ENCODE assay signal across 21 cellular contexts in genomic region chr7:150997817-150998216, GRCh38. TPM values are rescaled to one million over a fixed set of nuclear protein-coding genes. Genes with fewer than 3 reads are reported as not detected.
"Had no signal": no experiment of that assay in that cellular context is flagged by ENCODE, and none has a peak within 500 bp of the region (broad histone marks: within the 10 kb centered on the region; RNA-seq: fewer than 3 reads in every experiment).

No MANE protein-coding gene starts in this region.

- H3K4me2 ChIP-seq: smooth muscle cell had no signal

- H3K9me3 ChIP-seq: body of pancreas, gastrocnemius medialis, left lung, neutrophil, upper lobe of right lung had no signal

- H3K4me3 ChIP-seq: body of pancreas, gastrocnemius medialis, left lung, smooth muscle cell, upper lobe of right lung had no signal

- H3K27ac ChIP-seq: body of pancreas, gastrocnemius medialis, left lung, neutrophil, parathyroid adenoma, upper lobe of right lung had no signal

- H3K79me2 ChIP-seq: parathyroid adenoma had no signal

- H3K36me3 Mint-ChIP-seq: activated naive CD8-positive, alpha-beta T cell treated with anti-CD3 and anti-CD28 coated beads, Interleukin-2, amount 10 ng/mL, durations not matched to agents 7 days and 5 days; stimulated activated memory B cell treated with anti-CD40 and anti-IgM and Interleukin-4, amounts not matched to agents 10 μg/mL and 1 μg/mL and 100 μg/mL, for 72 hours had no signal

- H3K27ac Mint-ChIP-seq: activated B cell treated with CpG ODN at 0.5 μM for 24 hours; activated naive CD8-positive, alpha-beta T cell treated with anti-CD3 and anti-CD28 coated beads, Interleukin-2, amount 10 ng/mL, durations not matched to agents 7 days and 5 days; stimulated activated memory B cell treated with anti-CD40 and anti-IgM and Interleukin-4, amounts not matched to agents 10 μg/mL and 1 μg/mL and 100 μg/mL, for 72 hours had no signal

- ATAC-seq: activated T-cell treated with anti-CD3 and anti-CD28 coated beads, Interleukin-2, amount 50 U/mL, for 4 hours; body of pancreas; gastrocnemius medialis; left lung; sciatic nerve; stimulated activated memory B cell treated with anti-CD40 and anti-IgM and Interleukin-4, amounts not matched to agents 10 μg/mL and 1 μg/mL and 100 μg/mL, for 72 hours; upper lobe of right lung had no signal

- H3K27me3 Mint-ChIP-seq: activated naive CD8-positive, alpha-beta T cell treated with anti-CD3 and anti-CD28 coated beads, Interleukin-2, amount 10 ng/mL, durations not matched to agents 7 days and 5 days had no signal

- H3K36me3 ChIP-seq: gastrocnemius medialis, neutrophil, upper lobe of right lung had no signal

- H3K4me3 Mint-ChIP-seq: activated B cell treated with CpG ODN at 0.5 μM for 24 hours; activated naive CD8-positive, alpha-beta T cell treated with anti-CD3 and anti-CD28 coated beads, Interleukin-2, amount 10 ng/mL, durations not matched to agents 7 days and 5 days; activated T-cell treated with anti-CD3 and anti-CD28 coated beads, Interleukin-2, amount 50 U/mL, for 4 hours; stimulated activated memory B cell treated with anti-CD40 and anti-IgM and Interleukin-4, amounts not matched to agents 10 μg/mL and 1 μg/mL and 100 μg/mL, for 72 hours had no signal

- H3K9me3 Mint-ChIP-seq: activated B cell treated with CpG ODN at 0.5 μM for 24 hours; activated naive CD8-positive, alpha-beta T cell treated with anti-CD3 and anti-CD28 coated beads, Interleukin-2, amount 10 ng/mL, durations not matched to agents 7 days and 5 days; activated T-cell treated with anti-CD3 and anti-CD28 coated beads, Interleukin-2, amount 50 U/mL, for 4 hours; stimulated activated memory B cell treated with anti-CD40 and anti-IgM and Interleukin-4, amounts not matched to agents 10 μg/mL and 1 μg/mL and 100 μg/mL, for 72 hours had no signal

- H3K27me3 ChIP-seq: body of pancreas, upper lobe of right lung had no signal

- H2AFZ ChIP-seq: parathyroid adenoma had no signal

- DNase-seq: activated B cell treated with CpG ODN at 0.5 μM for 24 hours; activated CD4-positive, alpha-beta T cell treated with anti-CD3 and anti-CD28 coated beads for 48 hours; activated CD8-positive, alpha-beta memory T cell treated with anti-CD3 and anti-CD28 coated beads, Interleukin-2, amount 50 U/mL, for 4 hours; activated effector memory CD4-positive, alpha-beta T cell treated with Interleukin-2 at 50 U/mL for 16 hours; activated naive CD8-positive, alpha-beta T cell treated with anti-CD3 and anti-CD28 coated beads, Interleukin-2, amount 10 ng/mL, durations not matched to agents 7 days and 5 days; activated T-cell treated with anti-CD3 and anti-CD28 coated beads, Interleukin-2, amount 50 U/mL, for 4 hours; body of pancreas; caudate nucleus; gastrocnemius medialis; head of caudate nucleus; left lung; stimulated activated CD4-positive, alpha-beta T cell treated with anti-CD3 and anti-CD28 coated beads, Interleukin-4, amount 100 ng/mL, for 4 hours; SW 1271; upper lobe of right lung had no signal

- H3K4me1 ChIP-seq: body of pancreas, gastrocnemius medialis, parathyroid adenoma had no signal

- H3K9ac ChIP-seq: parathyroid adenoma had no signal

RNA-seq across cellular contexts. Expression of gene NOS3, which starts 7.0 kb away (rescaled TPM):
- total RNA-seq: myocyte had no signal

RNA-seq across cellular contexts. Expression of gene KCNH2, which starts 19.7 kb away (rescaled TPM):
- total RNA-seq: lung microvascular endothelial cell had no signal

RNA-seq across cellular contexts. Expression of gene ATG9B, which starts 26.5 kb away (rescaled TPM):
- total RNA-seq: body of pancreas, lung microvascular endothelial cell had no signal
